1 cellular context compared by ENCODE assay signal in the genomic region with DNA sequence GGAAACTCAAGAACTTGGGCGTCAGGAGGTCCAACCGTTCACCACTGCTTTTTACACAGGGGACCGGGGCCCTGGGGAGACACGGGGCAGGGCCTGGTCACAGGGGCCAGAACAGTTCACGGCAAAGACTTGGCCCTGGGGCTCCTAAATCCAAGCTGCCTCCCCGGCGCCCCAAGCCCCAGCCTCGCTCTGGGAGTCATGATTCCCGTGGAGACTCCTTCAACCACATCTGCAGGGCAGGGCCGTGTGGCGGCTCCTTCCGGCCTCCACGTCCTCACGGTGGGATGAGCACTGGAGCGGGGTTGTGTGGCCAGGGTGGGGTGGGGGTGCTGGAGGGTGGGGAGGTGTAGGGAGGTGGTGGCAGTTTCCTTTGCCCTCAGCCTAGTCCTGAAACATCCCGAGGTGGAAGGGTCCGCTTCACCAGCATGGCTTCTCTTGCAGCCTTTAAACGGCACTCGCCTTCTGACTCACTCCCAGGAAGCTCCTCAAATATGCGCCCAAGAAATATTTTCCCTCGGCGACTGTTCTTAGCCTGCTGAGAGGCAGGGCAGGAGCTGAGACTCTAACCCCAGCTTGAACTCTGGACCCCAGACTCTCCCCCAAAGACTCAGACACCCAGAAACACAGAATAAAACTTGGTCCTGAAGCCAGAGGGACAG.
TF ChIP-seq lines count a peak whose summit lies in the region.

No MANE protein-coding gene starts in this region.

TF ChIP-seq in H1, 55 proteins besides CTCF, POLR2A, EP300 and RAD21:
- TF ChIP-seq SRF (IDR thresholded peaks at IDR 0.05; ENCODE audit: low read depth, low read length) (no peak), CBX5 (IDR thresholded peaks at IDR 0.05; ENCODE audit: low read depth, low read length) (no peak), KDM1A (IDR thresholded peaks at IDR 0.05; ENCODE audit: borderline replicate concordance, low read length) (no peak), SUZ12 (IDR thresholded peaks at IDR 0.05; ENCODE audit: low read length) (no peak), EZH2 (IDR thresholded peaks at IDR 0.05; ENCODE audit: low read depth, low read length, severe bottlenecking) (no peak), CHD7 (IDR thresholded peaks at IDR 0.05; ENCODE audit: insufficient replicate concordance, low read length) (no peak), CHD2 (IDR thresholded peaks at IDR 0.05; ENCODE audit: low read length) (no peak), NANOG (IDR thresholded peaks at IDR 0.05; ENCODE audit: insufficient read depth, low read depth, low read length, poor library complexity, severe bottlenecking) (no peak), CBX8 (IDR thresholded peaks at IDR 0.05; ENCODE audit: borderline replicate concordance, low read depth, low read length) (no peak), TAF7 (optimal IDR thresholded peaks at IDR 0.05; ENCODE audit: borderline replicate concordance, low read depth, low read length) (no peak), TCF12 (IDR thresholded peaks at IDR 0.05; ENCODE audit: low read depth, low read length) (no peak), BACH1 (IDR thresholded peaks at IDR 0.05; ENCODE audit: low read length) (no peak), CTBP2 (IDR thresholded peaks at IDR 0.05; ENCODE audit: borderline replicate concordance, insufficient read depth, insufficient read length, low read length) (no peak), CHD1 (IDR thresholded peaks at IDR 0.05; ENCODE audit: low read depth, low read length) (no peak)
